In genomic region chr17:66306413-66306812, GRCh38 we compare ENCODE assay signal across 10 cellular contexts. TPM values are rescaled to one million over a fixed set of nuclear protein-coding genes. Genes with fewer than 3 reads are reported as not detected.
DNase-seq lines count a peak whose midpoint lies in the region; TF ChIP-seq lines count a peak whose summit lies in the region.
"Had no signal": no experiment of that assay in that cellular context is flagged by ENCODE, and none has a peak within 500 bp of the region (broad histone marks: within the 10 kb centered on the region; RNA-seq: fewer than 3 reads in every experiment).

No MANE protein-coding gene starts in this region.

- H3K9me3 Mint-ChIP-seq in HFFc6: no peaks in the 10 kb centered on the region

- no peak for TF ChIP-seq POLR2A in prostate gland (IDR thresholded peaks at IDR 0.05)

- H3K27ac ChIP-seq in VCaP: 0 out of 2 replicates have a peak overlapping the region, but pooled peaks have one; percentile 2
- peak overlapping the region; percentile 5 for H3K27ac ChIP-seq in effector memory CD4-positive, alpha-beta T cell (ENCODE audit: insufficient read depth, low read length, poor library complexity, severe bottlenecking)
- H3K27ac ChIP-seq in prostate gland: peak overlapping the region; percentile 42 to 69
- H3K27ac ChIP-seq: right atrium auricular region had no signal

- TF ChIP-seq CTCF in HFFc6 (IDR thresholded peaks at IDR 0.05): no peak
- no peak for TF ChIP-seq CTCF in VCaP (conservative IDR thresholded peaks at IDR 0.05)
- no peak for TF ChIP-seq CTCF in prostate gland (IDR thresholded peaks at IDR 0.05)

- H3K36me3 ChIP-seq in effector memory CD4-positive, alpha-beta T cell (ENCODE audit: control insufficient read depth, insufficient read depth, low read length): no peaks in the 10 kb centered on the region
- H3K36me3 ChIP-seq in prostate gland: no peaks in the 10 kb centered on the region
- H3K36me3 ChIP-seq: right atrium auricular region had no signal

- H3K4me1 ChIP-seq in effector memory CD4-positive, alpha-beta T cell (ENCODE audit: control insufficient read depth, insufficient read depth, low read length, poor library complexity, severe bottlenecking): peaks cover 14% of the 10 kb centered on the region
- no peaks in the 10 kb centered on the region for H3K4me1 ChIP-seq in prostate gland (replicated peaks)

- H3K4me1 Mint-ChIP-seq in HFFc6 (ENCODE audit: low read depth): peaks cover 73% of the 10 kb centered on the region

- peaks cover 65% of the 10 kb centered on the region for H3K36me3 Mint-ChIP-seq in HFFc6 (ENCODE audit: low read depth)

- peak overlapping the region; percentile 85 for H3K27ac Mint-ChIP-seq in HFFc6

- peak; percentile 68 for DNase-seq in HFFc6
- DNase-seq in effector memory CD4-positive, alpha-beta T cell: no peak
- no peak for DNase-seq in prostate gland (ENCODE audit: low spot score)
- DNase-seq in NCI-H187 (lab: John Stamatoyannopoulos, UW): no peak
- no peak for DNase-seq in NCI-H446 (lab: John Stamatoyannopoulos, UW)
- no peak for DNase-seq in NCI-H2107 treated with DMSO at 0.1 percent for 48 hours (lab: John Stamatoyannopoulos, UW; ENCODE audit: unreplicated experiment)
- DNase-seq: kidney glomerular epithelial cell, NCI-H2029 treated with DMSO at 0.1 percent for 48 hours had no signal

- intact Hi-C loops in prostate gland (cut with DNase I): no loop called here

- H3K4me3 Mint-ChIP-seq in HFFc6: peak overlapping the region; percentile 100

- no peaks in the 10 kb centered on the region for H3K9me3 ChIP-seq in effector memory CD4-positive, alpha-beta T cell (ENCODE audit: control insufficient read depth, low read length)
- H3K9me3 ChIP-seq in prostate gland: no peaks in the 10 kb centered on the region
- H3K9me3 ChIP-seq: right atrium auricular region had no signal

- no peak overlapping the region for H3K4me3 ChIP-seq in effector memory CD4-positive, alpha-beta T cell (ENCODE audit: insufficient read depth, low read depth, low read length, poor library complexity, severe bottlenecking)
- H3K4me3 ChIP-seq in prostate gland: no peak overlapping the region
- H3K4me3 ChIP-seq: right atrium auricular region had no signal

- H3K27me3 ChIP-seq in effector memory CD4-positive, alpha-beta T cell (replicated peaks; ENCODE audit: control insufficient read depth, insufficient read depth, low read length, poor library complexity, severe bottlenecking): no peaks in the 10 kb centered on the region
- H3K27me3 ChIP-seq in prostate gland (replicated peaks; ENCODE audit: insufficient read depth): no peaks in the 10 kb centered on the region
- H3K27me3 ChIP-seq: right atrium auricular region had no signal

- no peaks in the 10 kb centered on the region; the same call in 1 of the 2 replicates for H3K27me3 Mint-ChIP-seq in HFFc6 (ENCODE audit: insufficient read depth)

- WGBS in prostate gland: 55% methylated on average over 5 of the region's 5 CpGs

RNA-seq across cellular contexts. Expression of gene PRKCA, which starts 4.0 kb away (rescaled TPM):
- total RNA-seq in HFFc6 (2021; fragmentation: NEBNext Ultra II Directional; extraction: Animal tissue kit (Norgen Biotek cat#: 25700)): 100 to 1,000 TPM in 2 of 6 experiments, 10 to 100 TPM in 4; 81.2 to 106 (median 92.9) TPM
- total RNA-seq in prostate gland: 10 to 100 TPM in 1 of 2 donors, 1 to 10 TPM in 1; 8.3 to 26.5 TPM

Comparison
In these comparisons a context has a peak if more than half of its experiments do, and no peak if none do; other contexts are left out.
1. H3K27ac ChIP-seq: peak in every context shown above with its lines; median percentile 56 in prostate gland; 5 in effector memory CD4-positive, alpha-beta T cell; 2 in VCaP.